ENCODE assay signal across 8 cellular contexts in genomic region chr10:119445311-119445934, GRCh38.
DNase-seq lines count a peak whose midpoint lies in the region; ATAC-seq and TF ChIP-seq lines count a peak whose summit lies in the region.

No MANE protein-coding gene starts in this region.

- no peaks in the 10 kb centered on the region for H3K9me3 ChIP-seq in heart right ventricle

- DNase-seq in BJ (ENCODE audit: low read depth), result no peak
- peak; percentile 81 for DNase-seq in GM19238 (ENCODE audit: insufficient read length, low spot score)
- DNase-seq in LoVo (ENCODE audit: low spot score), result peak; percentile 80
- DNase-seq in SW 1271 (lab: John Stamatoyannopoulos, UW), result peak; percentile 14 to 53
- peak; percentile 91 for DNase-seq in activated naive CD8-positive, alpha-beta T cell treated with anti-CD3 and anti-CD28 coated beads, Interleukin-2, amount 50 U/mL, for 24 hours
- DNase-seq in heart right ventricle, result peak; percentile 85 to 88
- peak; percentile 66 for DNase-seq in putamen (ENCODE audit: low spot score)

- peak overlapping the region in 6 of 10 donors; percentile 42 to 68 (median 50) for H3K27ac ChIP-seq in heart right ventricle

- no peak overlapping the region for H3K27ac Mint-ChIP-seq in activated naive CD8-positive, alpha-beta T cell treated with anti-CD3 and anti-CD28 coated beads, Interleukin-2, amount 50 U/mL, for 24 hours

- ATAC-seq in activated naive CD8-positive, alpha-beta T cell treated with anti-CD3 and anti-CD28 coated beads, Interleukin-2, amount 50 U/mL, for 24 hours, result peak; percentile 74
- ATAC-seq in heart right ventricle (peak; percentile 46 to 79 (median 68)), GM18519 (IDR thresholded peaks at IDR 0.05; ENCODE audit: low FRiP score, unreplicated experiment) (no peak)

- CTCF ChIA-PET in BJ (lab: Yijun Ruan, JAX), result interaction anchor here (0.5 to 9.1 kb wide), 37 partner anchors 9 to 393 kb away, joined by 3 to 143 read pairs (median 4); partner anchors contain the start of genes GRK5 and RGS10

- POLR2A ChIA-PET in BJ (lab: Charles Lee), result no interaction called here

- H3K4me1 ChIP-seq in heart right ventricle, result peaks cover 11 to 60% (median 32%) of the 10 kb centered on the region in 9 donors

- no peaks in the 10 kb centered on the region for H3K9me3 Mint-ChIP-seq in activated naive CD8-positive, alpha-beta T cell treated with anti-CD3 and anti-CD28 coated beads, Interleukin-2, amount 50 U/mL, for 24 hours

- peaks cover 1% of the 10 kb centered on the region for H3K4me1 Mint-ChIP-seq in activated naive CD8-positive, alpha-beta T cell treated with anti-CD3 and anti-CD28 coated beads, Interleukin-2, amount 50 U/mL, for 24 hours

- WGBS in heart right ventricle, 2 donors, result 32 to 34% methylated on average over 10 of the region's 10 CpGs

- H3K4me3 Mint-ChIP-seq in activated naive CD8-positive, alpha-beta T cell treated with anti-CD3 and anti-CD28 coated beads, Interleukin-2, amount 50 U/mL, for 24 hours, result no peak overlapping the region

- H3K36me3 ChIP-seq in BJ (ENCODE audit: control insufficient read depth, insufficient read depth, low read length) (peaks cover 16% of the 10 kb centered on the region), heart right ventricle (peaks cover 0 to 73% (median 9%) of the 10 kb centered on the region in 9 donors)

- H3K4me3 ChIP-seq in BJ (ENCODE audit: low read depth, low read length) (no peak overlapping the region), heart right ventricle (no peak overlapping the region)

- H3K36me3 Mint-ChIP-seq in activated naive CD8-positive, alpha-beta T cell treated with anti-CD3 and anti-CD28 coated beads, Interleukin-2, amount 50 U/mL, for 24 hours (ENCODE audit: low read depth), result no peaks in the 10 kb centered on the region

- intact Hi-C loops in heart right ventricle (cut with DNase I), result loop anchor here in 9 of 10 donors (1.0 to 10.0 kb wide), 5 partner anchors 239 to 247 kb away; partner anchors contain the start of gene GRK5 (in 2 of the 9)

- H3K27me3 ChIP-seq in BJ (ENCODE audit: control insufficient read depth, insufficient read depth, low read length) (no peaks in the 10 kb centered on the region), heart right ventricle (no peaks in the 10 kb centered on the region)

- no peaks in the 10 kb centered on the region for H3K27me3 Mint-ChIP-seq in activated naive CD8-positive, alpha-beta T cell treated with anti-CD3 and anti-CD28 coated beads, Interleukin-2, amount 50 U/mL, for 24 hours

- TF ChIP-seq CTCF in BJ (IDR thresholded peaks at IDR 0.05; ENCODE audit: insufficient read depth, low read depth, low read length) (peak; percentile 98), heart right ventricle (IDR thresholded peaks at IDR 0.05) (peak; percentile 95 to 98 (median 97))
